ENCODE assay signal across 8 cellular contexts in genomic region chr1:187072262-187073034, GRCh38.
DNase-seq lines count a peak whose midpoint lies in the region; ATAC-seq and TF ChIP-seq lines count a peak whose summit lies in the region.
"Not testable (repeated sequence)": the region's sequence is repeated elsewhere in the genome, so short reads cannot be mapped to it uniquely, and the experiment has no call there.

No MANE protein-coding gene starts in this region.

- H3K27ac Mint-ChIP-seq in CD4-positive, alpha-beta T cell, result peak overlapping the region; percentile 80
- peak overlapping the region; percentile 85 for H3K27ac Mint-ChIP-seq in activated naive CD8-positive, alpha-beta T cell treated with anti-CD3 and anti-CD28 coated beads, Interleukin-2, amount 50 U/mL, for 24 hours
- peak overlapping the region; percentile 53 for H3K27ac Mint-ChIP-seq in memory B cell
- peak overlapping the region; percentile 91 for H3K27ac Mint-ChIP-seq in stimulated activated naive CD8-positive, alpha-beta T cell treated with anti-CD3 and anti-CD28 coated beads, Interleukin-15, Interleukin-2, amounts not matched to agents 100 ng/mL and 50 ng/mL, for 24 hours

- not testable (repeated sequence) for H3K9me3 Mint-ChIP-seq in CD4-positive, alpha-beta T cell; activated naive CD8-positive, alpha-beta T cell treated with anti-CD3 and anti-CD28 coated beads, Interleukin-2, amount 50 U/mL, for 24 hours; memory B cell; stimulated activated naive CD8-positive, alpha-beta T cell treated with anti-CD3 and anti-CD28 coated beads, Interleukin-15, Interleukin-2, amounts not matched to agents 100 ng/mL and 50 ng/mL, for 24 hours

- ATAC-seq in CD4-positive, alpha-beta T cell (ENCODE audit: poor library complexity), result peak; percentile 76
- ATAC-seq in GM19035 (IDR thresholded peaks at IDR 0.05; ENCODE audit: unreplicated experiment) (peak; percentile 80), HG02678 (IDR thresholded peaks at IDR 0.05; ENCODE audit: unreplicated experiment) (peak; percentile 77), memory B cell (ENCODE audit: low read depth) (peak; percentile 38)
- peak; percentile 59 for ATAC-seq in activated naive CD8-positive, alpha-beta T cell treated with anti-CD3 and anti-CD28 coated beads, Interleukin-2, amount 50 U/mL, for 24 hours

- H3K4me3 Mint-ChIP-seq in CD4-positive, alpha-beta T cell, result peak overlapping the region; percentile 88
- H3K4me3 Mint-ChIP-seq in activated naive CD8-positive, alpha-beta T cell treated with anti-CD3 and anti-CD28 coated beads, Interleukin-2, amount 50 U/mL, for 24 hours, result peak overlapping the region; percentile 86
- peak overlapping the region; percentile 94 for H3K4me3 Mint-ChIP-seq in memory B cell
- peak overlapping the region; percentile 91 for H3K4me3 Mint-ChIP-seq in stimulated activated naive CD8-positive, alpha-beta T cell treated with anti-CD3 and anti-CD28 coated beads, Interleukin-15, Interleukin-2, amounts not matched to agents 100 ng/mL and 50 ng/mL, for 24 hours

- H3K27ac ChIP-seq in CD4-positive, alpha-beta T cell (ENCODE audit: low read depth, low read length), result not testable (repeated sequence)

- CTCF ChIA-PET in CD4-positive, alpha-beta T cell (lab: Charles Lee), result not testable (repeated sequence)

- H3K9me3 ChIP-seq in CD4-positive, alpha-beta T cell (ENCODE audit: control insufficient read depth, low read length), result not testable (repeated sequence)

- H3K27me3 Mint-ChIP-seq in CD4-positive, alpha-beta T cell; activated naive CD8-positive, alpha-beta T cell treated with anti-CD3 and anti-CD28 coated beads, Interleukin-2, amount 50 U/mL, for 24 hours; memory B cell; stimulated activated naive CD8-positive, alpha-beta T cell treated with anti-CD3 and anti-CD28 coated beads, Interleukin-15, Interleukin-2, amounts not matched to agents 100 ng/mL and 50 ng/mL, for 24 hours: not testable (repeated sequence)

- not testable (repeated sequence) for TF ChIP-seq CTCF in CD4-positive, alpha-beta T cell (IDR thresholded peaks at IDR 0.05)

- POLR2A ChIA-PET in CD4-positive, alpha-beta T cell (lab: Charles Lee), result interaction anchor here (0.7 to 1.7 kb wide), 2 partner anchors 20 to 203 kb away, joined by 3 to 11 read pairs; no protein-coding TSS in a partner anchor

- intact Hi-C loops in CD4-positive, alpha-beta T cell (cut with DNase I, micrococcal nuclease), result not testable (repeated sequence)

- not testable (repeated sequence) for H3K27me3 ChIP-seq in CD4-positive, alpha-beta T cell (ENCODE audit: control insufficient read depth, insufficient read depth, low read length)

- not testable (repeated sequence) for H3K36me3 Mint-ChIP-seq in CD4-positive, alpha-beta T cell (ENCODE audit: low read depth); activated naive CD8-positive, alpha-beta T cell treated with anti-CD3 and anti-CD28 coated beads, Interleukin-2, amount 50 U/mL, for 24 hours (ENCODE audit: low read depth); memory B cell; stimulated activated naive CD8-positive, alpha-beta T cell treated with anti-CD3 and anti-CD28 coated beads, Interleukin-15, Interleukin-2, amounts not matched to agents 100 ng/mL and 50 ng/mL, for 24 hours (ENCODE audit: low read depth)

- not testable (repeated sequence) for H3K4me1 Mint-ChIP-seq in CD4-positive, alpha-beta T cell (ENCODE audit: low read depth); activated naive CD8-positive, alpha-beta T cell treated with anti-CD3 and anti-CD28 coated beads, Interleukin-2, amount 50 U/mL, for 24 hours; memory B cell; stimulated activated naive CD8-positive, alpha-beta T cell treated with anti-CD3 and anti-CD28 coated beads, Interleukin-15, Interleukin-2, amounts not matched to agents 100 ng/mL and 50 ng/mL, for 24 hours (ENCODE audit: low read depth)

- DNase-seq in CD4-positive, alpha-beta T cell, result peak in 1 of 10 experiments; percentile 4
- DNase-seq in HT1080 (ENCODE audit: low read depth), result peak; percentile 44
- DNase-seq in activated CD4-positive, alpha-beta T cell treated with anti-CD3 and anti-CD28 coated beads for 48 hours, result peak; percentile 10
- DNase-seq in activated naive CD8-positive, alpha-beta T cell treated with anti-CD3 and anti-CD28 coated beads, Interleukin-2, amount 50 U/mL, for 24 hours, result peak; percentile 5
- not testable (repeated sequence) for DNase-seq in memory B cell (ENCODE audit: low spot score in 2 of 2)
